9 cellular contexts compared by ENCODE assay signal in genomic region chr13:46641274-46642081, GRCh38.
DNase-seq lines count a peak whose midpoint lies in the region; ATAC-seq and TF ChIP-seq lines count a peak whose summit lies in the region.
"Had no signal": no experiment of that assay in that cellular context is flagged by ENCODE, and none has a peak within 500 bp of the region (broad histone marks: within the 10 kb centered on the region; RNA-seq: fewer than 3 reads in every experiment).

No MANE protein-coding gene starts in this region.

- H3K4me1 ChIP-seq in BLaER1, result peaks cover 37% of the 10 kb centered on the region
- peaks cover 38% of the 10 kb centered on the region for H3K4me1 ChIP-seq in psoas muscle

- DNase-seq in T-cell (no peak), Right ventricle myocardium inferior (ENCODE audit: missing footprints) (no peak), psoas muscle (no peak), NCI-H748 treated with DMSO at 0.1 percent for 48 hours (lab: John Stamatoyannopoulos, UW) (no peak), DMS114 treated with DMSO at 0.1 percent for 48 hours (lab: John Stamatoyannopoulos, UW; ENCODE audit: unreplicated experiment) (no peak), 8988T (no peak), Kasumi-1 (lab: John Stamatoyannopoulos, UW) (no peak)
- DNase-seq: activated CD4-positive, CD25-positive, alpha-beta regulatory T cell treated with anti-CD3 and anti-CD28 coated beads, Interleukin-2, amount 50 U/mL, for 72 hours had no signal

- H3K9me3 ChIP-seq in BLaER1 (no peaks in the 10 kb centered on the region), psoas muscle (no peaks in the 10 kb centered on the region)

- POLR2A ChIA-PET in T-cell (lab: Charles Lee), result no interaction called here

- no peaks in the 10 kb centered on the region for H3K9me3 Mint-ChIP-seq in T-cell

- no peak overlapping the region for H3K27ac Mint-ChIP-seq in T-cell

- no peak overlapping the region for H3K9ac ChIP-seq in BLaER1

- H3K4me3 Mint-ChIP-seq in T-cell, result peak overlapping the region in 2 of 3 donors; percentile 8 to 32

- H3K4me2 ChIP-seq in BLaER1, result peak overlapping the region; percentile 63

- WGBS in psoas muscle, 3 donors, result 14 to 29% (median 16%) methylated on average over 13 of the region's 13 CpGs

- H3K27me3 ChIP-seq in BLaER1 (no peaks in the 10 kb centered on the region), psoas muscle (ENCODE audit: insufficient read depth in 3 of 3, low read length in 2 of 3) (no peaks in the 10 kb centered on the region)

- ATAC-seq in T-cell (replicated peaks in 1 of 4), result no peak
- ATAC-seq in Right ventricle myocardium inferior, result peak; percentile 60
- peak in 3 of 4 donors; percentile 33 to 55 (median 42) for ATAC-seq in psoas muscle

- H3K27ac ChIP-seq in BLaER1 (no peak overlapping the region), psoas muscle (peak overlapping the region; percentile 56)

- no peaks in the 10 kb centered on the region for H3K36me3 ChIP-seq in BLaER1
- H3K36me3 ChIP-seq in psoas muscle (ENCODE audit: insufficient read depth in 1 of 2, low read depth in 1 of 2), result no peaks in the 10 kb centered on the region

- no peak for TF ChIP-seq CTCF in psoas muscle (IDR thresholded peaks at IDR 0.05)

- H3K4me1 Mint-ChIP-seq in T-cell, result peaks cover 57 to 74% (median 63%) of the 10 kb centered on the region in 3 donors

- no peaks in the 10 kb centered on the region for H3K27me3 Mint-ChIP-seq in T-cell

- intact Hi-C loops in Right ventricle myocardium inferior (cut with DNase I), result loop anchor here (2.0 kb wide), 1 partner anchor 15 kb away; no protein-coding TSS in a partner anchor
- intact Hi-C loops in psoas muscle (cut with DNase I), result no loop called here

- no peak overlapping the region for H3K4me3 ChIP-seq in BLaER1
- H3K4me3 ChIP-seq in psoas muscle, result peak overlapping the region; percentile 36

- CTCF ChIA-PET in T-cell (lab: Charles Lee), result interaction anchor here in 1 of 2 donors (0.6 kb wide), 1 partner anchor 89 kb away, joined by 8 read pairs; no protein-coding TSS in a partner anchor

- peaks cover 8% of the 10 kb centered on the region for H3K36me3 Mint-ChIP-seq in T-cell

- H4K20me1 ChIP-seq in BLaER1, result peaks cover 98% of the 10 kb centered on the region

Comparison
In these comparisons a context has a peak if more than half of its experiments do, and no peak if none do; other contexts are left out.
1. ATAC-seq: peak in Right ventricle myocardium inferior (single experiment) and psoas muscle (3 of 4); none in T-cell (0 of 4).